1 cellular context compared by ENCODE assay signal in genomic region chr2:241901500-241902351, GRCh38.
TF ChIP-seq lines count a peak whose summit lies in the region.

No MANE protein-coding gene starts in this region.

TF ChIP-seq in GM23338, 12 proteins besides CTCF, POLR2A, EP300 and RAD21 (continued from another document):
- TF ChIP-seq, protein P1, sequence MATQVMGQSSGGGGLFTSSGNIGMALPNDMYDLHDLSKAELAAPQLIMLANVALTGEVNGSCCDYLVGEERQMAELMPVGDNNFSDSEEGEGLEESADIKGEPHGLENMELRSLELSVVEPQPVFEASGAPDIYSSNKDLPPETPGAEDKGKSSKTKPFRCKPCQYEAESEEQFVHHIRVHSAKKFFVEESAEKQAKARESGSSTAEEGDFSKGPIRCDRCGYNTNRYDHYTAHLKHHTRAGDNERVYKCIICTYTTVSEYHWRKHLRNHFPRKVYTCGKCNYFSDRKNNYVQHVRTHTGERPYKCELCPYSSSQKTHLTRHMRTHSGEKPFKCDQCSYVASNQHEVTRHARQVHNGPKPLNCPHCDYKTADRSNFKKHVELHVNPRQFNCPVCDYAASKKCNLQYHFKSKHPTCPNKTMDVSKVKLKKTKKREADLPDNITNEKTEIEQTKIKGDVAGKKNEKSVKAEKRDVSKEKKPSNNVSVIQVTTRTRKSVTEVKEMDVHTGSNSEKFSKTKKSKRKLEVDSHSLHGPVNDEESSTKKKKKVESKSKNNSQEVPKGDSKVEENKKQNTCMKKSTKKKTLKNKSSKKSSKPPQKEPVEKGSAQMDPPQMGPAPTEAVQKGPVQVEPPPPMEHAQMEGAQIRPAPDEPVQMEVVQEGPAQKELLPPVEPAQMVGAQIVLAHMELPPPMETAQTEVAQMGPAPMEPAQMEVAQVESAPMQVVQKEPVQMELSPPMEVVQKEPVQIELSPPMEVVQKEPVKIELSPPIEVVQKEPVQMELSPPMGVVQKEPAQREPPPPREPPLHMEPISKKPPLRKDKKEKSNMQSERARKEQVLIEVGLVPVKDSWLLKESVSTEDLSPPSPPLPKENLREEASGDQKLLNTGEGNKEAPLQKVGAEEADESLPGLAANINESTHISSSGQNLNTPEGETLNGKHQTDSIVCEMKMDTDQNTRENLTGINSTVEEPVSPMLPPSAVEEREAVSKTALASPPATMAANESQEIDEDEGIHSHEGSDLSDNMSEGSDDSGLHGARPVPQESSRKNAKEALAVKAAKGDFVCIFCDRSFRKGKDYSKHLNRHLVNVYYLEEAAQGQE (IDR thresholded peaks at IDR 0.05; ENCODE audit: unreplicated experiment): no peak
- TF ChIP-seq POLR2AphosphoS5 (IDR thresholded peaks at IDR 0.05; ENCODE audit: low read depth) (0 out of 2 replicates have a peak, but pooled peaks have one; percentile 27), NANOG (IDR thresholded peaks at IDR 0.05; ENCODE audit: borderline replicate concordance) (no peak), CREB1 (CRISPR knock-in tag; IDR thresholded peaks at IDR 0.05; ENCODE audit: low read depth) (no peak), ZNF114 (CRISPR knock-in tag; IDR thresholded peaks at IDR 0.05) (no peak), ZNF331 (CRISPR knock-in tag; IDR thresholded peaks at IDR 0.05; ENCODE audit: low read depth) (no peak), ETS1 (IDR thresholded peaks at IDR 0.05) (no peak), STAT1 (IDR thresholded peaks at IDR 0.05; ENCODE audit: unreplicated experiment) (no peak)
